Comparison of ENCODE assay signal across 12 cellular contexts in genomic region chr10:109996225-109996624, GRCh38. TPM values are rescaled to one million over a fixed set of nuclear protein-coding genes. Genes with fewer than 3 reads are reported as not detected.
DNase-seq lines count a peak whose midpoint lies in the region; ATAC-seq and TF ChIP-seq lines count a peak whose summit lies in the region.
"Had no signal": no experiment of that assay in that cellular context is flagged by ENCODE, and none has a peak within 500 bp of the region (broad histone marks: within the 10 kb centered on the region; RNA-seq: fewer than 3 reads in every experiment).

No MANE protein-coding gene starts in this region.

- no peaks in the 10 kb centered on the region for H3K27me3 ChIP-seq in GM23248 (replicated peaks; ENCODE audit: insufficient read depth)
- no peaks in the 10 kb centered on the region for H3K27me3 ChIP-seq in Loucy (ENCODE audit: insufficient read depth, low read length, poor library complexity, severe bottlenecking)

- H3K4me3 ChIP-seq in GM12865 (ENCODE audit: low read depth, low read length) (no peak overlapping the region), GM23248 (no peak overlapping the region), Loucy (ENCODE audit: low read length, poor library complexity, severe bottlenecking) (no peak overlapping the region)
- H3K4me3 ChIP-seq: thoracic aorta had no signal

- peak overlapping the region; percentile 45 for H2AFZ ChIP-seq in GM23248
- peak overlapping the region; percentile 2; the same call in 1 of the 2 replicates for H2AFZ ChIP-seq in Loucy (ENCODE audit: low read length)

- H3K9ac ChIP-seq in GM23248 (no peak overlapping the region), Loucy (ENCODE audit: low read depth, low read length, poor library complexity, severe bottlenecking) (no peak overlapping the region)

- DNase-seq in GM12865 (ENCODE audit: low read depth) (peak; percentile 44), GM23248 (peak; percentile 33), left ventricle myocardium superior (no peak), DMS114 treated with DMSO at 0.1 percent for 48 hours (lab: John Stamatoyannopoulos, UW; ENCODE audit: unreplicated experiment) (no peak), inferior parietal cortex (ENCODE audit: extremely low spot score) (no peak)
- DNase-seq in activated CD4-positive, CD25-positive, alpha-beta regulatory T cell treated with anti-CD3 and anti-CD28 coated beads, Interleukin-2, amount 50 U/mL, for 72 hours, result no peak
- DNase-seq: activated naive CD8-positive, alpha-beta T cell treated with anti-CD3 and anti-CD28 coated beads, Interleukin-2, amount 10 ng/mL, durations not matched to agents 7 days and 5 days; EL; NCI-H2171 treated with DMSO at 0.1 percent for 48 hours had no signal

- no peaks in the 10 kb centered on the region for H3K9me3 ChIP-seq in GM23248 (ENCODE audit: low read depth)
- no peaks in the 10 kb centered on the region for H3K9me3 ChIP-seq in Loucy (ENCODE audit: insufficient read depth, low read depth, low read length)
- H3K9me3 ChIP-seq: thoracic aorta had no signal

- H3K4me1 ChIP-seq in GM23248 (ENCODE audit: insufficient read depth) (peaks cover 34% of the 10 kb centered on the region), Loucy (ENCODE audit: insufficient read depth, low read length, poor library complexity, severe bottlenecking) (peaks cover 9% of the 10 kb centered on the region)

- H3K9me2 ChIP-seq in GM23248 (ENCODE audit: insufficient read depth), result no peaks in the 10 kb centered on the region
- no peaks in the 10 kb centered on the region for H3K9me2 ChIP-seq in Loucy (replicated peaks; ENCODE audit: low read depth, low read length)

- H3F3A ChIP-seq in GM23248 (ENCODE audit: insufficient read depth), result peaks cover 32% of the 10 kb centered on the region
- H3F3A ChIP-seq in Loucy (ENCODE audit: low read depth), result no peaks in the 10 kb centered on the region

- H3K79me2 ChIP-seq in GM23248 (ENCODE audit: insufficient read depth) (no peaks in the 10 kb centered on the region), Loucy (ENCODE audit: insufficient read depth, low read length) (no peaks in the 10 kb centered on the region)

- ATAC-seq in left ventricle myocardium superior (peak; percentile 52), HG03095 (IDR thresholded peaks at IDR 0.05; ENCODE audit: unreplicated experiment) (no peak)

- no peak overlapping the region for H3K27ac ChIP-seq in GM23248
- H3K27ac ChIP-seq: thoracic aorta had no signal

- intact Hi-C loops in left ventricle myocardium superior (cut with micrococcal nuclease), result no loop called here

- TF ChIP-seq CTCF in GM12865 (IDR thresholded peaks at IDR 0.05; ENCODE audit: insufficient read depth, low read depth, low read length, missing control alignments) (no peak), Loucy (conservative IDR thresholded peaks at IDR 0.05; ENCODE audit: low read length) (no peak)

- H4K20me1 ChIP-seq in GM23248 (ENCODE audit: insufficient read depth) (no peaks in the 10 kb centered on the region), Loucy (ENCODE audit: insufficient read depth, low read length, poor library complexity, severe bottlenecking) (no peaks in the 10 kb centered on the region)

- H3K4me2 ChIP-seq in GM23248 (ENCODE audit: unreplicated experiment), result peak overlapping the region; percentile 37
- peak overlapping the region; percentile 20 for H3K4me2 ChIP-seq in Loucy (ENCODE audit: low read depth, low read length, poor library complexity, severe bottlenecking)

- 9% methylated on average over 2 of the region's 2 CpGs for WGBS in GM23248 (ENCODE audit: low coverage in 1 of 2, low lambda C conversion rate in 2 of 2, missing lambda C conversion rate in 2 of 2), 2 experiments

- in situ Hi-C loops in GM23248 (cut with MboI), result no loop called here

- H3K36me3 ChIP-seq in GM23248 (ENCODE audit: low read depth), result no peaks in the 10 kb centered on the region
- no peaks in the 10 kb centered on the region for H3K36me3 ChIP-seq in Loucy (ENCODE audit: insufficient read depth, low read length)
- H3K36me3 ChIP-seq: thoracic aorta had no signal

RNA-seq across cellular contexts. Expression of gene ADD3, which starts 11.6 kb away (rescaled TPM):
- 128 and 1,101 TPM in 2 replicates for total RNA-seq in GM23248 (2014; rRNA removed; shearing (Covaris generic))
- polyA plus RNA-seq in GM23248 (2016; fragmentation: Nextera tagmentation; extraction: Ambion mirVana), result 129 and 133 TPM in 2 replicates
- total RNA-seq in left ventricle myocardium superior, result 117 TPM

Comparison
In these comparisons a context has a peak if more than half of its experiments do, and no peak if none do; other contexts are left out.
1. DNase-seq: peak in GM12865 (single experiment) and GM23248 (single experiment); none in left ventricle myocardium superior (single experiment), DMS114 treated with DMSO at 0.1 percent for 48 hours (single experiment), activated CD4-positive, CD25-positive, alpha-beta regulatory T cell treated with anti-CD3 and anti-CD28 coated beads, Interleukin-2, amount 50 U/mL, for 72 hours (single experiment) and inferior parietal cortex (single experiment).